In the genomic region with DNA sequence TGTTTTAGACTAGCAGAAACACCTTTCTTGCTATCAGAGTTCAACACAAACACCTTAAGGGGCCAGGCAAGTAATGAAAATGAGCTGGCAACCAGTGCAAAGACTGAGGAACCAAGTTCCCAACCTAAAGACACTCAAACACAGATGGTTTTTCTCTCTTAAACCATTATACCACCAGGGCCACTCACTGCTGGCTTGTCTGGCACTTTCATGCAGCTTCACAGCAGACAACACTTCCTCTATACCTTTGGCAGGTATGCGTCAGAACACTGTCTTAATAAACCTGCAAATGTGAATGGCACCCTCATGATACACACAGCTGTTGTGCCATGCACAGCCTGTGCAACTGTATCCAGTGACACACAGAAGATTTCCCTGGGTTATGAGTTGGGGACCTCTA, we compare ENCODE assay signal across 1 cellular context.
TF ChIP-seq lines count a peak whose summit lies in the region.

No MANE protein-coding gene starts in this region.

TF ChIP-seq in K562, 482 proteins besides CTCF, POLR2A, EP300 and RAD21:
- TF ChIP-seq ATF7 (IDR thresholded peaks at IDR 0.05) = no peak
- no peak for TF ChIP-seq IFI16 (CRISPR knock-in tag; IDR thresholded peaks at IDR 0.05)
- TF ChIP-seq XRCC3 (IDR thresholded peaks at IDR 0.05) = no peak
- no peak for TF ChIP-seq LEF1 (IDR thresholded peaks at IDR 0.05)
- TF ChIP-seq EZH2 (IDR thresholded peaks at IDR 0.05; ENCODE audit: borderline replicate concordance, low read depth, low read length) = no peak
- TF ChIP-seq SPI1 (IDR thresholded peaks at IDR 0.05; ENCODE audit: borderline replicate concordance, low read depth, low read length) = no peak
- no peak for TF ChIP-seq ZKSCAN1 (IDR thresholded peaks at IDR 0.05; ENCODE audit: low read depth, low read length)
- no peak for TF ChIP-seq RBM17 (IDR thresholded peaks at IDR 0.05; ENCODE audit: borderline replicate concordance, low read depth, low read length)
- TF ChIP-seq ZC3H4 (CRISPR knock-in tag; IDR thresholded peaks at IDR 0.05; ENCODE audit: borderline replicate concordance) = no peak
- no peak for TF ChIP-seq SAFB (IDR thresholded peaks at IDR 0.05; ENCODE audit: borderline replicate concordance, low read depth, low read length)
- no peak for TF ChIP-seq RAD51 (IDR thresholded peaks at IDR 0.05; ENCODE audit: borderline replicate concordance, low read depth)
